ENCODE assay signal across 1 cellular context in genomic region chr10:11208243-11208642, GRCh38.
TF ChIP-seq lines count a peak whose summit lies in the region.

No MANE protein-coding gene starts in this region.

TF ChIP-seq in neural cell, 6 proteins besides CTCF, POLR2A, EP300 and RAD21:
- TF ChIP-seq REST (IDR thresholded peaks at IDR 0.05; ENCODE audit: borderline replicate concordance), result no peak
- TF ChIP-seq MXI1 (conservative IDR thresholded peaks at IDR 0.05; ENCODE audit: poor library complexity, severe bottlenecking), result no peak
- no peak for TF ChIP-seq TAF1 (IDR thresholded peaks at IDR 0.05; ENCODE audit: low read depth)
- TF ChIP-seq SMC3 (conservative IDR thresholded peaks at IDR 0.05; ENCODE audit: poor library complexity), result no peak
- TF ChIP-seq EZH2 (IDR thresholded peaks at IDR 0.05; ENCODE audit: borderline replicate concordance, insufficient read depth, low read length, poor library complexity, severe bottlenecking), result no peak
- no peak for TF ChIP-seq POLR2AphosphoS5 (IDR thresholded peaks at IDR 0.05)
